Comparison of ENCODE assay signal across 21 cellular contexts in genomic region chr12:51869931-51870330, GRCh38. TPM values are rescaled to one million over a fixed set of nuclear protein-coding genes. Genes with fewer than 3 reads are reported as not detected.
DNase-seq lines count a peak whose midpoint lies in the region; ATAC-seq and TF ChIP-seq lines count a peak whose summit lies in the region.
"Had no signal": no experiment of that assay in that cellular context is flagged by ENCODE, and none has a peak within 500 bp of the region (broad histone marks: within the 10 kb centered on the region; RNA-seq: fewer than 3 reads in every experiment).

No MANE protein-coding gene starts in this region.

- H4K12ac ChIP-seq in trophoblast cell (ENCODE audit: low read depth, low read length): no peak overlapping the region

- H3K9ac ChIP-seq in HUES64 (ENCODE audit: low read depth, low read length): no peak overlapping the region
- H3K9ac ChIP-seq in iPS-15b (ENCODE audit: low read depth, low read length): no peak overlapping the region
- H3K9ac ChIP-seq in trophoblast cell (ENCODE audit: low read length): no peak overlapping the region

- H3K79me1 ChIP-seq in trophoblast cell (ENCODE audit: low read length): peaks cover 24% of the 10 kb centered on the region

- H2BK5ac ChIP-seq in trophoblast cell (ENCODE audit: low read depth, low read length, poor library complexity): no peak overlapping the region

- H4K91ac ChIP-seq in trophoblast cell (ENCODE audit: low read depth, low read length): peak overlapping the region; percentile 38

- TF ChIP-seq CTCF in GM10248 (IDR thresholded peaks at IDR 0.05; ENCODE audit: control extremely low read depth, extremely low read depth, low read depth, missing control alignments): no peak

- H3K18ac ChIP-seq in trophoblast cell (ENCODE audit: low read length): peak overlapping the region; percentile 28

- peak overlapping the region; percentile 94 for H3K4me2 ChIP-seq in trophoblast cell (ENCODE audit: low read length)

- intact Hi-C loops in left colon (cut with DNase I, micrococcal nuclease): no loop called here

- no peak overlapping the region for H2AFZ ChIP-seq in trophoblast cell (ENCODE audit: insufficient read depth, low read length, poor library complexity)

- CTCF ChIA-PET in GM10248 (lab: Yijun Ruan, JAX): interaction anchor here (1.4 kb wide), 1 partner anchor 9 kb away, joined by 3 read pairs; no protein-coding TSS in a partner anchor

- H3K14ac ChIP-seq in trophoblast cell (ENCODE audit: low read length): peak overlapping the region; percentile 21

- peak overlapping the region; percentile 42 for H2AK5ac ChIP-seq in trophoblast cell (ENCODE audit: low read length)

- H3K27me3 ChIP-seq in HUES64 (ENCODE audit: insufficient read depth, low read length) (peaks cover 55% of the 10 kb centered on the region), iPS-15b (ENCODE audit: control insufficient read depth, insufficient read depth, low read length) (peaks cover 55% of the 10 kb centered on the region), trophoblast cell (ENCODE audit: insufficient read depth, low read length) (no peaks in the 10 kb centered on the region)

- peak overlapping the region; percentile 6 for H4K8ac ChIP-seq in trophoblast cell (ENCODE audit: low read depth, low read length)

- peak overlapping the region; percentile 70 for H2BK12ac ChIP-seq in trophoblast cell (ENCODE audit: low read length)

- POLR2A ChIA-PET in GM10248 (lab: Yijun Ruan, JAX): no interaction called here

- H3K4me3 ChIP-seq in HUES64 (ENCODE audit: low read length): peak overlapping the region; percentile 68
- peak overlapping the region; percentile 77 for H3K4me3 ChIP-seq in iPS-15b (ENCODE audit: low read depth, low read length)
- H3K4me3 ChIP-seq in trophoblast cell (ENCODE audit: low read depth, low read length): no peak overlapping the region
- H3K4me3 ChIP-seq: K562 had no signal

- no peaks in the 10 kb centered on the region for H3K36me3 ChIP-seq in HUES64 (ENCODE audit: insufficient read depth, low read length)
- H3K36me3 ChIP-seq in iPS-15b (ENCODE audit: control insufficient read depth, insufficient read depth, low read length): no peaks in the 10 kb centered on the region
- H3K36me3 ChIP-seq in trophoblast cell (ENCODE audit: control insufficient read depth in 1 of 2, insufficient read depth in 2 of 2, low read length in 2 of 2): no peaks in the 10 kb centered on the region
- H3K36me3 ChIP-seq: thoracic aorta had no signal

- H3K27ac ChIP-seq in HUES64 (ENCODE audit: low read depth, low read length) (no peak overlapping the region; the same call in 1 of the 2 replicates), trophoblast cell (ENCODE audit: low read depth, low read length) (no peak overlapping the region)
- H3K27ac ChIP-seq: psoas muscle, thoracic aorta had no signal

- DNase-seq in CD1c-positive myeloid dendritic cell (ENCODE audit: extremely low spot score) (peak; percentile 67), trophoblast cell (no peak), GM10248 (ENCODE audit: extremely low spot score) (no peak), left colon (no peak), SKM-1 (lab: John Stamatoyannopoulos, UW; ENCODE audit: unreplicated experiment) (no peak)
- DNase-seq: activated CD4-positive, alpha-beta T cell treated with anti-CD3 and anti-CD28 coated beads for 36 hours; activated naive CD4-positive, alpha-beta T cell treated with anti-CD3 and anti-CD28 coated beads, Interleukin-2, amount 50 U/mL, for 16 hours; activated T-cell treated with anti-CD3 and anti-CD28 coated beads for 4 hours; DMS 273 treated with DMSO at 0.1 percent for 48 hours; NCI-H1436 treated with DMSO at 0.1 percent for 48 hours; SHP77 treated with DMSO at 0.1 percent for 48 hours had no signal

- no peak overlapping the region for H3K23ac ChIP-seq in trophoblast cell (ENCODE audit: low read length)

- peaks cover 52% of the 10 kb centered on the region for H3K4me1 ChIP-seq in HUES64 (ENCODE audit: insufficient read depth, low read length)
- H3K4me1 ChIP-seq in iPS-15b (ENCODE audit: control insufficient read depth, insufficient read depth, low read length): peaks cover 37% of the 10 kb centered on the region
- H3K4me1 ChIP-seq in trophoblast cell (ENCODE audit: control insufficient read depth in 1 of 2, insufficient read depth in 2 of 2, low read length in 2 of 2): peaks cover 29 to 34% of the 10 kb centered on the region in 2 experiments
- H3K4me1 ChIP-seq: psoas muscle had no signal

- H3K9me3 ChIP-seq in HUES64 (ENCODE audit: insufficient read depth, low read depth, low read length) (no peaks in the 10 kb centered on the region), iPS-15b (ENCODE audit: control insufficient read depth, insufficient read depth, low read length) (no peaks in the 10 kb centered on the region), trophoblast cell (ENCODE audit: insufficient read depth, low read depth, low read length) (no peaks in the 10 kb centered on the region)
- H3K9me3 ChIP-seq: psoas muscle, thoracic aorta had no signal

- 37% methylated on average over 3 of the region's 3 CpGs for WGBS in HUES64
- no CpG with 5 or more reads among the region's 3 CpGs for WGBS in trophoblast cell (ENCODE audit: extremely low coverage, insufficient coverage, insufficient read length)

- no peaks in the 10 kb centered on the region for H3K79me2 ChIP-seq in trophoblast cell (ENCODE audit: control insufficient read depth, insufficient read depth, low read length, poor library complexity)

- peak overlapping the region; percentile 1 for H3K4ac ChIP-seq in trophoblast cell (ENCODE audit: low read depth, low read length)

- no peak for ATAC-seq in GM18909 (IDR thresholded peaks at IDR 0.05; ENCODE audit: poor library complexity, unreplicated experiment)
- ATAC-seq in left colon: no peak
- ATAC-seq: activated CD4-positive, alpha-beta T cell treated with anti-CD3 and anti-CD28 coated beads for 36 hours had no signal

- peak overlapping the region; percentile 3 for H2BK120ac ChIP-seq in trophoblast cell (ENCODE audit: insufficient read depth, low read length, poor library complexity)

RNA-seq across cellular contexts. Expression of gene ANKRD33, which starts 18.0 kb away (rescaled TPM):
- polyA plus RNA-seq in HUES64 (2013, experiment 1 of 2): 0.15 TPM
- polyA plus RNA-seq in HUES64 (2013, experiment 2 of 2): 0.13 TPM
- 0.17 and 0.38 TPM in 2 replicates for polyA plus RNA-seq in trophoblast cell (2013)
- not detected for total RNA-seq in left colon
- total RNA-seq: activated CD4-positive, alpha-beta T cell treated with anti-CD3 and anti-CD28 coated beads for 36 hours; cardiac septum; fibroblast of villous mesenchyme; H4; lung microvascular endothelial cell; psoas muscle; thoracic aorta had no signal

RNA-seq across cellular contexts. Expression of gene FIGNL2, which starts 21.4 kb away (rescaled TPM):
- polyA plus RNA-seq in HUES64 (2013, experiment 1 of 2): 11.2 TPM
- polyA plus RNA-seq in HUES64 (2013, experiment 2 of 2): 15.0 TPM
- 23.9 and 25.0 TPM in 2 replicates for polyA plus RNA-seq in trophoblast cell (2013)
- under 1 TPM; 0.24 to 0.36 TPM for total RNA-seq in left colon
- total RNA-seq: H4, K562 had no signal

RNA-seq across cellular contexts. Expression of gene ACVRL1, which starts 37.4 kb away (rescaled TPM):
- 0.30 TPM for polyA plus RNA-seq in HUES64 (2013, experiment 1 of 2)
- polyA plus RNA-seq in HUES64 (2013, experiment 2 of 2): 1.3 TPM
- polyA plus RNA-seq in trophoblast cell (2013): 2.8 and 3.1 TPM in 2 replicates
- total RNA-seq in left colon: 100 to 1,000 TPM; 188 to 214 TPM
- total RNA-seq: activated CD4-positive, alpha-beta T cell treated with anti-CD3 and anti-CD28 coated beads for 36 hours had no signal
